ENCODE assay signal across 11 cellular contexts in the genomic region with DNA sequence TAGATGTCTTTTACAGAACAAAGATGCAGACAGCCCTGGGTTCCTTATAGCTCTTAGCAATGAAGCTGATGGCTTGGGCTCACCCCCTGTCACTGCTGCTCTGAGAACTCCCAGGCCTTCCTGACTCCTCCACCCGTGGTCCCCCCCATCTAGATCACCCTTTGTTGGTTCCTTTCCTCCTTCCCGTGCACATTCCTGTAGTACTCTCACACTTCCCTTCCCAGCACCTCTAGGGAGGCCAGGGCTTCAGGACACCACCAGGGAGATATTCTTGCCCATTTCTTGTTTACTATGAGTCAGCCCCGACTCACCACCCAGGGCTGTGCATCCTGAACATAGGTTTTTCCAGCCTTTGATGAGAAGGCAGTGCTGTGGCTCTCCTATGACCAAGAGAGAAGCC. TPM values are rescaled to one million over a fixed set of nuclear protein-coding genes. Genes with fewer than 3 reads are reported as not detected.
DNase-seq lines count a peak whose midpoint lies in the region; ATAC-seq and TF ChIP-seq lines count a peak whose summit lies in the region.
"Had no signal": no experiment of that assay in that cellular context is flagged by ENCODE, and none has a peak within 500 bp of the region (broad histone marks: within the 10 kb centered on the region; RNA-seq: fewer than 3 reads in every experiment).

No MANE protein-coding gene starts in this region.

- H3K79me2 ChIP-seq in PC-3 (ENCODE audit: low read length) = no peaks in the 10 kb centered on the region

- CTCF ChIA-PET in PC-3 (lab: Charles Lee) = no interaction called here

- peak; percentile 98 for ATAC-seq in PC-3
- ATAC-seq in GM21381 (IDR thresholded peaks at IDR 0.05; ENCODE audit: unreplicated experiment) = no peak

- no peaks in the 10 kb centered on the region for H3K9me2 ChIP-seq in PC-3 (replicated peaks; ENCODE audit: low read length)

- peak overlapping the region; percentile 62 for H3K27ac ChIP-seq in PC-3 (ENCODE audit: low read length)

- intact Hi-C loops in PC-3 (cut with micrococcal nuclease) = loop anchor here (5.0 kb wide), 2 partner anchors 167 to 442 kb away; a partner anchor contains a TSS

- no peaks in the 10 kb centered on the region for H3K27me3 ChIP-seq in PC-3 (ENCODE audit: low read length)

- H2AFZ ChIP-seq in PC-3 (ENCODE audit: low read length) = peak overlapping the region; percentile 37; the same call in 1 of the 2 replicates

- DNase-seq in GM04504 (ENCODE audit: low read depth) (peak; percentile 28), PC-3 (peak; percentile 99), epithelial cell of esophagus (ENCODE audit: low read depth) (peak; percentile 92), pulmonary artery endothelial cell (ENCODE audit: low read depth, low spot score) (peak; percentile 91), nucleus accumbens (lab: John Stamatoyannopoulos, UW) (no peak), hippocampal formation (lab: John Stamatoyannopoulos, UW) (no peak)
- DNase-seq: activated CD4-positive, alpha-beta T cell treated with anti-CD3 and anti-CD28 coated beads, Interleukin-2, amount 10 ng/mL, durations not matched to agents 24 days and 14 days; endodermal cell; NCI-H2029 treated with DMSO at 0.1 percent for 48 hours; retina had no signal

- no peak overlapping the region for H3K4me3 ChIP-seq in PC-3 (ENCODE audit: low read length)
- no peak overlapping the region for H3K4me3 ChIP-seq in epithelial cell of esophagus (ENCODE audit: low read length)

- no peaks in the 10 kb centered on the region for H4K20me1 ChIP-seq in PC-3 (ENCODE audit: low read length)

- no peak overlapping the region for H3K9ac ChIP-seq in PC-3 (ENCODE audit: low read length)

- H3K4me2 ChIP-seq in PC-3 (ENCODE audit: low read length) = peak overlapping the region; percentile 52

- peaks cover 16% of the 10 kb centered on the region for H3K4me1 ChIP-seq in PC-3 (ENCODE audit: insufficient read depth, low read length)

- POLR2A ChIA-PET in PC-3 (lab: Charles Lee; ENCODE audit: unreplicated experiment) = no interaction called here

- no peaks in the 10 kb centered on the region for H3K36me3 ChIP-seq in PC-3 (ENCODE audit: low read depth, low read length)

- peaks cover 4% of the 10 kb centered on the region for H3F3A ChIP-seq in PC-3 (ENCODE audit: low read length, unreplicated experiment)

- BruUV-seq in PC-3 (replicated peaks; lab: Mats Ljungman, UMichigan) = no TSS peak

- TF ChIP-seq CTCF in PC-3 (conservative IDR thresholded peaks at IDR 0.05; ENCODE audit: low read depth, low read length) (no peak), epithelial cell of esophagus (IDR thresholded peaks at IDR 0.05; ENCODE audit: insufficient read depth, low read depth, low read length, missing control alignments) (no peak)

- H3K9me3 ChIP-seq in PC-3 (ENCODE audit: low read length) = no peaks in the 10 kb centered on the region

RNA-seq across cellular contexts. Expression of a gene that starts 14.4 kb away (rescaled TPM):
- total RNA-seq in PC-3 (2014; rRNA removed) (1.6 and 2.6 TPM in 2 replicates), pulmonary artery endothelial cell (0.53 and 1.6 TPM in 2 replicates)
- total RNA-seq: activated CD4-positive, alpha-beta T cell treated with anti-CD3 and anti-CD28 coated beads, Interleukin-2, amount 10 ng/mL, durations not matched to agents 24 days and 14 days had no signal

RNA-seq across cellular contexts. Expression of a gene that starts 31.4 kb away (rescaled TPM):
- total RNA-seq in PC-3 (2014; rRNA removed) (0.46 and 1.4 TPM in 2 replicates), pulmonary artery endothelial cell (0.13 and 0.28 TPM in 2 replicates)
- total RNA-seq: activated CD4-positive, alpha-beta T cell treated with anti-CD3 and anti-CD28 coated beads, Interleukin-2, amount 10 ng/mL, durations not matched to agents 24 days and 14 days had no signal

Comparison
In these comparisons a context has a peak if more than half of its experiments do, and no peak if none do; other contexts are left out.
1. DNase-seq: peak in GM04504 (single experiment), PC-3 (single experiment), epithelial cell of esophagus (single experiment) and pulmonary artery endothelial cell (single experiment); none in nucleus accumbens (0 of 56) and hippocampal formation (0 of 2).